24 cellular contexts compared by ENCODE assay signal in the genomic region with DNA sequence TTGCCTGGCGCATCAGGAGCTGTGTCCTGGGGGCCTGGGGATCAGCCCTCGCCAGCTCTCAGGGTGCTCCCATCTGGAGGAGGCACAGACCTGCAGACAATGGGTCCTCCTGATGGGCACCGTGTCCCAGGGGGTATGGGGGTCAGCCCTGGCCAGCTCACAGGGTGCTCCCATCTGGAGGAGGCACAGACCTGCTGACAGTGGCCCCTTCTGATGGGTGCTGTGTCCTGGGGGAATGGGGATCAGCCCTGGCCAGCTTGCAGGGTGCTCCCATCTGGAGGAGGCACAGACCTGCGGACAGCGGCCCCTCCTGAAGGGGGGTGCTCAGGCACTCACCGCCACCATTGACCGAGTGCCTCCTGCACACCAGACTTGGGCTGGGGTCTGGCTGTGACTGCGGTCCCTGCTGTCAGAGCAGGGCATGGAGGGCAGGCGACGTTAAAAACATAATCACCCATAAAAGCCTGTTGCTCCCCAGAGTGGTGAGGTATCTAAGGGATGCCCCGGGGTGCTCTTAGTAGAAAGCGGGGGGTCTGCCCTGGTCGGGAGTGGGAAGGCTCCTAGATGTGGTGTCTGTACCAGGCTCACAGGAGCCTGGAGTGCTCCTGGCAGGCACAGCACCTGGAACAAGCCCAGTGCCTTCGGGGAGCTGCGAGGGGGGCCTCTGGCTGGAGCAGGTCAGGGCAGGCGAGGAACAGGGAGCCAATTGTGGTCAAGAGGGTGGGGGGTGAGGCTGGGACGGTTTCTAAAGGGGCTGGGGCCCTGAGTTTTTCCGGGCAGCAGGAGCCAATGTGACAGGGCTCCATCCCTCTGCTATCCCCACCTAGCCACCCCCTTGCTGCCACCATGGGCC.
"Had no signal": no experiment of that assay in that cellular context is flagged by ENCODE, and none has a peak within 500 bp of the region (broad histone marks: within the 10 kb centered on the region; RNA-seq: fewer than 3 reads in every experiment).

No MANE protein-coding gene starts in this region.

- ATAC-seq: activated CD4-positive, alpha-beta T cell treated with anti-CD3 and anti-CD28 coated beads for 36 hours; activated CD8-positive, alpha-beta T cell treated with anti-CD3 and anti-CD28 coated beads, Interleukin-2, amount 10 ng/mL, durations not matched to agents 7 days and 5 days; gastroesophageal sphincter; left cardiac atrium; mucosa of descending colon; sciatic nerve; stimulated activated naive B cell treated with anti-CD40 and anti-IgM and Interleukin-4, amounts not matched to agents 10 μg/mL and 1 μg/mL and 100 μg/mL, for 72 hours had no signal

- H3K4me1 Mint-ChIP-seq: activated B cell treated with CpG ODN at 0.5 μM for 24 hours; activated CD4-positive, alpha-beta T cell treated with anti-CD3 and anti-CD28 coated beads for 36 hours had no signal

- DNase-seq: activated B cell treated with CpG ODN at 0.5 μM for 24 hours; activated CD4-positive, alpha-beta T cell treated with anti-CD3 and anti-CD28 coated beads for 36 hours; activated CD8-positive, alpha-beta T cell treated with anti-CD3 and anti-CD28 coated beads, Interleukin-2, amount 10 ng/mL, durations not matched to agents 7 days and 5 days; activated naive CD4-positive, alpha-beta T cell treated with anti-CD3 and anti-CD28 coated beads for 36 hours; activated naive CD8-positive, alpha-beta T cell treated with anti-CD3 and anti-CD28 coated beads, Interleukin-2, amount 10 ng/mL, durations not matched to agents 7 days and 5 days; amniotic stem cell; cerebellar nuclear complex; cortex of kidney; hypothalamus; left cardiac atrium; mesenchymal stem cell; mucosa of descending colon; nephron progenitor cell; nucleus accumbens; small intestine; stimulated activated CD4-positive, alpha-beta T cell treated with anti-CD3 and anti-CD28 coated beads, Interleukin-15, amount 100 ng/mL, for 24 hours; stimulated activated naive B cell treated with anti-CD40 and anti-IgM and Interleukin-4, amounts not matched to agents 10 μg/mL and 1 μg/mL and 100 μg/mL, for 72 hours; T-helper 9 cell had no signal

- H3K9me3 ChIP-seq: breast epithelium, gastroesophageal sphincter, mucosa of descending colon, thoracic aorta, upper lobe of left lung had no signal

- H3K27ac Mint-ChIP-seq: activated B cell treated with CpG ODN at 0.5 μM for 24 hours; activated CD4-positive, alpha-beta T cell treated with anti-CD3 and anti-CD28 coated beads for 36 hours; activated CD8-positive, alpha-beta T cell treated with anti-CD3 and anti-CD28 coated beads, Interleukin-2, amount 10 ng/mL, durations not matched to agents 7 days and 5 days; activated naive CD4-positive, alpha-beta T cell treated with anti-CD3 and anti-CD28 coated beads for 36 hours; activated naive CD8-positive, alpha-beta T cell treated with anti-CD3 and anti-CD28 coated beads, Interleukin-2, amount 10 ng/mL, durations not matched to agents 7 days and 5 days; nephron progenitor cell; stimulated activated naive B cell treated with anti-CD40 and anti-IgM and Interleukin-4, amounts not matched to agents 10 μg/mL and 1 μg/mL and 100 μg/mL, for 72 hours had no signal

- FAIRE-seq: small intestine had no signal

- H3K36me3 ChIP-seq: breast epithelium, gastroesophageal sphincter, thoracic aorta, upper lobe of left lung had no signal

- H3K27me3 Mint-ChIP-seq: activated B cell treated with CpG ODN at 0.5 μM for 24 hours; activated CD4-positive, alpha-beta T cell treated with anti-CD3 and anti-CD28 coated beads for 36 hours had no signal

- H3K27ac ChIP-seq: breast epithelium, epithelial cell of prostate, gastroesophageal sphincter, thoracic aorta, upper lobe of left lung had no signal

- H3K4me3 Mint-ChIP-seq: activated B cell treated with CpG ODN at 0.5 μM for 24 hours; activated CD4-positive, alpha-beta T cell treated with anti-CD3 and anti-CD28 coated beads for 36 hours; activated CD8-positive, alpha-beta T cell treated with anti-CD3 and anti-CD28 coated beads, Interleukin-2, amount 10 ng/mL, durations not matched to agents 7 days and 5 days; activated naive CD4-positive, alpha-beta T cell treated with anti-CD3 and anti-CD28 coated beads for 36 hours; activated naive CD8-positive, alpha-beta T cell treated with anti-CD3 and anti-CD28 coated beads, Interleukin-2, amount 10 ng/mL, durations not matched to agents 7 days and 5 days; nephron progenitor cell; stimulated activated naive B cell treated with anti-CD40 and anti-IgM and Interleukin-4, amounts not matched to agents 10 μg/mL and 1 μg/mL and 100 μg/mL, for 72 hours had no signal

- H3K4me3 ChIP-seq: breast epithelium, gastroesophageal sphincter, mucosa of descending colon, thoracic aorta, upper lobe of left lung had no signal

- H3K9me3 Mint-ChIP-seq: activated naive CD4-positive, alpha-beta T cell treated with anti-CD3 and anti-CD28 coated beads for 36 hours; activated naive CD8-positive, alpha-beta T cell treated with anti-CD3 and anti-CD28 coated beads, Interleukin-2, amount 10 ng/mL, durations not matched to agents 7 days and 5 days had no signal

- H3K4me1 ChIP-seq: breast epithelium, gastroesophageal sphincter, upper lobe of left lung had no signal

- H3K36me3 Mint-ChIP-seq: activated naive CD8-positive, alpha-beta T cell treated with anti-CD3 and anti-CD28 coated beads, Interleukin-2, amount 10 ng/mL, durations not matched to agents 7 days and 5 days had no signal
